Comparison of ENCODE assay signal across 10 cellular contexts in the genomic region with DNA sequence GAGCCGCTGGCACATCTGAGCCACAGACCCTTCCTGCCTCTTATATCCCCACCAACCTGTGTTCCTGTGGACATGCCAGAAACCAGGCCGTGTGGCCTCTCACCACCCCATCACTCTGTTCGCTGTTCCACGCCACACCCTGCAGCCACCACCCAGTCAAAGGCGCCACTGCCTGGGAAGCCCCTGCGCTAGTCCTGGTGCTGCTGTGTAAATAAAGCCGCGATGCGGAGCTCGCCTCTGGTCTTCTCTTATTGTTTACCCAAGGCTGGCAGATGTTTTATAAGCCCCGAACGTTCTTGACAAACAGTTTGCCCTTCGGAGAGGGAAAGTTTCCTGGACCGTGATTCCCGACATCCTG.
DNase-seq lines count a peak whose midpoint lies in the region; ATAC-seq, FAIRE-seq and TF ChIP-seq lines count a peak whose summit lies in the region.
"Had no signal": no experiment of that assay in that cellular context is flagged by ENCODE, and none has a peak within 500 bp of the region (broad histone marks: within the 10 kb centered on the region; RNA-seq: fewer than 3 reads in every experiment).

No MANE protein-coding gene starts in this region.

- no peak overlapping the region for H3K4me3 ChIP-seq in BLaER1
- no peak overlapping the region for H3K4me3 ChIP-seq in K562
- H3K4me3 ChIP-seq: smooth muscle cell had no signal

- no peaks in the 10 kb centered on the region for H3K9me1 ChIP-seq in K562 (ENCODE audit: control insufficient read depth, insufficient read depth, low read length)

- no peaks in the 10 kb centered on the region for H3K79me2 ChIP-seq in K562 (ENCODE audit: control insufficient read depth, insufficient read depth, low read length)

- H3K27ac ChIP-seq in BLaER1 (0 out of 2 replicates have a peak overlapping the region, but pooled peaks have one; percentile 9), K562 (ENCODE audit: extremely low read depth, low read depth, low read length) (no peak overlapping the region)

- FAIRE-seq in K562 (lab: Jason Lieb, UNC) = no peak

- ATAC-seq in K562 (peak; percentile 34; the same call in 1 of the 3 replicates), GM19395 (IDR thresholded peaks at IDR 0.05; ENCODE audit: unreplicated experiment) (no peak)
- no peak for ATAC-seq in stimulated activated naive CD8-positive, alpha-beta T cell treated with anti-CD3 and anti-CD28 coated beads, Interleukin-15, Interleukin-2, amounts not matched to agents 100 U/mL and 50 U/mL, for 24 hours
- ATAC-seq: stimulated activated effector memory CD8-positive, alpha-beta T cell treated with anti-CD3 and anti-CD28 coated beads, Interleukin-12 subunit alpha, Interleukin-12 subunit beta, amount 100 ng/mL, for 72 hours had no signal

- H3K4me1 ChIP-seq in BLaER1 (peaks cover 35% of the 10 kb centered on the region), K562 (replicated peaks in 1 of 2; ENCODE audit: control insufficient read depth in 2 of 2, insufficient read depth in 2 of 2, low read length in 2 of 2) (peaks cover 0 to 47% of the 10 kb centered on the region in 2 experiments; a peak in 2 of 5 replicates)

- no peak for TF ChIP-seq EP300 in K562 (IDR thresholded peaks at IDR 0.05; ENCODE audit: low read length)

- in situ Hi-C loops in K562 (cut with MboI) = loop anchor here (25.0 kb wide), 1 partner anchor 511 kb away; no protein-coding TSS in a partner anchor

- intact Hi-C loops in K562 (cut with micrococcal nuclease) = no loop called here

- peaks cover 11% of the 10 kb centered on the region for H3K36me3 Mint-ChIP-seq in nephron (ENCODE audit: low read depth)
- H3K36me3 Mint-ChIP-seq: stimulated activated effector memory CD8-positive, alpha-beta T cell treated with anti-CD3 and anti-CD28 coated beads, Interleukin-12 subunit alpha, Interleukin-12 subunit beta, amount 100 ng/mL, for 72 hours had no signal

- no TSS peak for BruUV-seq in K562 (replicated peaks; lab: Mats Ljungman, UMichigan)

- POLR2A ChIA-PET in K562 (lab: Yijun Ruan, JAX) = interaction anchor here (0.7 kb wide), 1 partner anchor 11 kb away, joined by 3 read pairs; no protein-coding TSS in a partner anchor

- H2AFZ ChIP-seq in K562 (ENCODE audit: low read depth, low read length) = no peak overlapping the region

- H3K9ac ChIP-seq in BLaER1 (peak overlapping the region; percentile 40; the same call in 1 of the 2 replicates), K562 (ENCODE audit: insufficient read depth in 1 of 2, low read depth in 2 of 2, low read length in 2 of 2) (no peak overlapping the region; a peak in 1 of 4 replicates)

- no peak for TF ChIP-seq POLR2A in K562 (conservative IDR thresholded peaks at IDR 0.05)

- peaks cover 8% of the 10 kb centered on the region for H3K4me1 Mint-ChIP-seq in nephron
- H3K4me1 Mint-ChIP-seq: stimulated activated effector memory CD8-positive, alpha-beta T cell treated with anti-CD3 and anti-CD28 coated beads, Interleukin-12 subunit alpha, Interleukin-12 subunit beta, amount 100 ng/mL, for 72 hours had no signal

- CTCF ChIA-PET in K562 (lab: Yijun Ruan, JAX; ENCODE audit: low intra/inter-chr PET ratio) = no interaction called here

- TF ChIP-seq CTCF in K562 (IDR thresholded peaks at IDR 0.05 in 2 of 3, conservative IDR thresholded peaks at IDR 0.05 in 1 of 3; ENCODE audit: insufficient read depth in 2 of 3, low read depth in 1 of 3, low read length in 3 of 3) (no peak), nephron (IDR thresholded peaks at IDR 0.05; ENCODE audit: unreplicated experiment in 3 of 3) (no peak)

- H3K27me3 ChIP-seq in BLaER1 (no peaks in the 10 kb centered on the region), K562 (ENCODE audit: control insufficient read depth in 2 of 2, insufficient read depth in 2 of 2, low read length in 2 of 2) (peaks cover 0 to 9% of the 10 kb centered on the region in 2 experiments; a peak in 1 of 5 replicates)

- 56% methylated on average over 15 of the region's 15 CpGs for WGBS in K562 (ENCODE audit: insufficient coverage, low coverage, missing lambda C conversion rate)

- H3K36me3 ChIP-seq in BLaER1 (no peaks in the 10 kb centered on the region), K562 (ENCODE audit: control insufficient read depth, insufficient read depth, low read length) (no peaks in the 10 kb centered on the region)

- H4K20me1 ChIP-seq in BLaER1 (no peaks in the 10 kb centered on the region), K562 (replicated peaks; ENCODE audit: control insufficient read depth, insufficient read depth, low read length) (no peaks in the 10 kb centered on the region)

- TF ChIP-seq RAD21 in K562 (CRISPR knock-in tag; conservative IDR thresholded peaks at IDR 0.05 in 1 of 2, IDR thresholded peaks at IDR 0.05 in 1 of 2) = no peak

- H3K27ac Mint-ChIP-seq in nephron = peak overlapping the region in 1 of 3 experiments; percentile 39
- H3K27ac Mint-ChIP-seq: stimulated activated effector memory CD8-positive, alpha-beta T cell treated with anti-CD3 and anti-CD28 coated beads, Interleukin-12 subunit alpha, Interleukin-12 subunit beta, amount 100 ng/mL, for 72 hours had no signal

- peaks cover 14% of the 10 kb centered on the region for H3K27me3 Mint-ChIP-seq in nephron (ENCODE audit: low read depth)

- H3K4me3 Mint-ChIP-seq in nephron = peak overlapping the region in 2 of 3 experiments; percentile 4 to 53
- H3K4me3 Mint-ChIP-seq: stimulated activated effector memory CD8-positive, alpha-beta T cell treated with anti-CD3 and anti-CD28 coated beads, Interleukin-12 subunit alpha, Interleukin-12 subunit beta, amount 100 ng/mL, for 72 hours had no signal

- DNase-seq in NCI-H187 treated with DMSO at 0.1 percent for 48 hours (lab: John Stamatoyannopoulos, UW) (peak; percentile 11), K562 (ENCODE audit: extremely low read depth in 1 of 4, low spot score in 3 of 4) (no peak)
- DNase-seq in activated T-cell treated with anti-CD3 and anti-CD28 coated beads, Interleukin-2, amount 50 U/mL, for 1 hour = no peak
- no peak for DNase-seq in effector CD4-positive, alpha-beta T cell
- no peak for DNase-seq in stimulated activated naive CD8-positive, alpha-beta T cell treated with anti-CD3 and anti-CD28 coated beads, Interleukin-15, Interleukin-2, amounts not matched to agents 100 U/mL and 50 U/mL, for 24 hours

- H3K9me3 ChIP-seq in BLaER1 (no peaks in the 10 kb centered on the region), K562 (replicated peaks; ENCODE audit: control insufficient read depth, insufficient read depth, low read depth, low read length) (no peaks in the 10 kb centered on the region)

- H3K9me3 Mint-ChIP-seq in nephron = no peaks in the 10 kb centered on the region
- H3K9me3 Mint-ChIP-seq: stimulated activated effector memory CD8-positive, alpha-beta T cell treated with anti-CD3 and anti-CD28 coated beads, Interleukin-12 subunit alpha, Interleukin-12 subunit beta, amount 100 ng/mL, for 72 hours had no signal

- H3K4me2 ChIP-seq in BLaER1 = peak overlapping the region; percentile 82
- no peak overlapping the region for H3K4me2 ChIP-seq in K562 (ENCODE audit: insufficient read depth, low read length)
- H3K4me2 ChIP-seq: smooth muscle cell had no signal

TF ChIP-seq in K562, 482 proteins besides CTCF, POLR2A, EP300 and RAD21:
- TF ChIP-seq ZBTB33 (CRISPR knock-in tag; IDR thresholded peaks at IDR 0.05) (peak; percentile 67), STAT5B (CRISPR knock-in tag; IDR thresholded peaks at IDR 0.05) (no peak), ZEB2 (IDR thresholded peaks at IDR 0.05) (no peak), DACH1 (IDR thresholded peaks at IDR 0.05; ENCODE audit: partially characterized antibody) (no peak), ATF1 (CRISPR knock-in tag; IDR thresholded peaks at IDR 0.05) (no peak), ATF1 (tag; IDR thresholded peaks at IDR 0.05) (no peak)
- TF ChIP-seq, protein P1, sequence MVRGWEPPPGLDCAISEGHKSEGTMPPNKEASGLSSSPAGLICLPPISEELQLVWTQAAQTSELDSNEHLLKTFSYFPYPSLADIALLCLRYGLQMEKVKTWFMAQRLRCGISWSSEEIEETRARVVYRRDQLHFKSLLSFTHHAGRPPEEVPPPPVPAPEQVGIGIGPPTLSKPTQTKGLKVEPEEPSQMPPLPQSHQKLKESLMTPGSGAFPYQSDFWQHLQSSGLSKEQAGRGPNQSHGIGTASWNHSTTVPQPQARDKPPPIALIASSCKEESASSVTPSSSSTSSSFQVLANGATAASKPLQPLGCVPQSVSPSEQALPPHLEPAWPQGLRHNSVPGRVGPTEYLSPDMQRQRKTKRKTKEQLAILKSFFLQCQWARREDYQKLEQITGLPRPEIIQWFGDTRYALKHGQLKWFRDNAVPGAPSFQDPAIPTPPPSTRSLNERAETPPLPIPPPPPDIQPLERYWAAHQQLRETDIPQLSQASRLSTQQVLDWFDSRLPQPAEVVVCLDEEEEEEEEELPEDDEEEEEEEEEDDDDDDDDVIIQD (CRISPR knock-in tag; IDR thresholded peaks at IDR 0.05) = no peak
